In genomic region chr3:186786810-186787375, GRCh38 we compare ENCODE assay signal across 10 cellular contexts. TPM values are rescaled to one million over a fixed set of nuclear protein-coding genes. Genes with fewer than 3 reads are reported as not detected.
DNase-seq lines count a peak whose midpoint lies in the region; ATAC-seq, FAIRE-seq and TF ChIP-seq lines count a peak whose summit lies in the region.
"Had no signal": no experiment of that assay in that cellular context is flagged by ENCODE, and none has a peak within 500 bp of the region (broad histone marks: within the 10 kb centered on the region; RNA-seq: fewer than 3 reads in every experiment).

No MANE protein-coding gene starts in this region.

- peak; percentile 40 for FAIRE-seq in GM19239 (lab: Jason Lieb, UNC)

- intact Hi-C loops in lower lobe of right lung (cut with DNase I) = no loop called here

- no peak for DNase-seq in GM19239 (ENCODE audit: insufficient read length, low spot score)
- DNase-seq in lower lobe of right lung = no peak
- DNase-seq in H4 (ENCODE audit: low spot score) = no peak
- no peak for DNase-seq in NCI-H774 (lab: John Stamatoyannopoulos, UW)
- DNase-seq in cerebellar nuclear complex (lab: John Stamatoyannopoulos, UW) = no peak
- DNase-seq: NCI-H524 treated with DMSO at 0.1 percent for 48 hours had no signal

- peaks cover 66% of the 10 kb centered on the region for H3K36me3 ChIP-seq in ACC112 (ENCODE audit: insufficient read depth, low read length)
- peaks cover 69% of the 10 kb centered on the region for H3K36me3 ChIP-seq in lower lobe of right lung

- H3K27ac Mint-ChIP-seq in activated naive CD8-positive, alpha-beta T cell = peak overlapping the region; percentile 100

- H3K4me3 Mint-ChIP-seq in activated naive CD8-positive, alpha-beta T cell = peak overlapping the region; percentile 99

- no peak overlapping the region for H2AFZ ChIP-seq in ACC112 (ENCODE audit: low read length, unreplicated experiment)

- peaks cover 64% of the 10 kb centered on the region for H3K79me2 ChIP-seq in ACC112 (ENCODE audit: control insufficient read depth, insufficient read depth, low read length, unreplicated experiment)

- H3K27me3 Mint-ChIP-seq in activated naive CD8-positive, alpha-beta T cell = no peaks in the 10 kb centered on the region

- no peaks in the 10 kb centered on the region for H3K27me3 ChIP-seq in ACC112 (ENCODE audit: insufficient read depth, low read length)
- H3K27me3 ChIP-seq in lower lobe of right lung (ENCODE audit: low read depth) = no peaks in the 10 kb centered on the region

- H3K4me3 ChIP-seq in ACC112 (ENCODE audit: low read depth, low read length) (peak overlapping the region; percentile 97), lower lobe of right lung (peak overlapping the region; percentile 11)
- H3K4me3 ChIP-seq: lung had no signal

- H3K27ac ChIP-seq in ACC112 (ENCODE audit: low read depth, low read length) (peak overlapping the region; percentile 92), lower lobe of right lung (no peak overlapping the region)

- H3K36me3 Mint-ChIP-seq in activated naive CD8-positive, alpha-beta T cell = peaks cover 44% of the 10 kb centered on the region

- TF ChIP-seq CTCF in lower lobe of right lung (IDR thresholded peaks at IDR 0.05) = no peak

- H3K9me3 Mint-ChIP-seq in activated naive CD8-positive, alpha-beta T cell (ENCODE audit: low read depth) = no peaks in the 10 kb centered on the region

- peaks cover 41% of the 10 kb centered on the region for H3K4me1 Mint-ChIP-seq in activated naive CD8-positive, alpha-beta T cell (ENCODE audit: low read depth)

- no peaks in the 10 kb centered on the region for H3K9me3 ChIP-seq in lower lobe of right lung

- ATAC-seq in lower lobe of right lung (no peak), GM21447 (IDR thresholded peaks at IDR 0.05; ENCODE audit: unreplicated experiment) (no peak)

- H3K4me1 ChIP-seq in ACC112 (ENCODE audit: control insufficient read depth, insufficient read depth, low read length, unreplicated experiment) (peaks cover 21% of the 10 kb centered on the region), lower lobe of right lung (peaks cover 45% of the 10 kb centered on the region)

RNA-seq across cellular contexts. Expression of gene EIF4A2, which starts 3.5 kb away (rescaled TPM):
- 424 TPM for total RNA-seq in lower lobe of right lung
- total RNA-seq in H4 (2014; rRNA removed; shearing (Covaris generic)) = 416 and 440 TPM in 2 replicates

RNA-seq across cellular contexts. Expression of gene RFC4, which starts 19.4 kb away (rescaled TPM):
- total RNA-seq in lower lobe of right lung = 8.4 TPM
- 131 and 150 TPM in 2 replicates for total RNA-seq in H4 (2014; rRNA removed; shearing (Covaris generic))

RNA-seq across cellular contexts. Expression of gene ADIPOQ, which starts 55.6 kb away (rescaled TPM):
- not detected for total RNA-seq in lower lobe of right lung
- total RNA-seq in H4 (2014; rRNA removed; shearing (Covaris generic)) = not detected in 2 replicates

Comparison
In these comparisons a context has a peak if more than half of its experiments do, and no peak if none do; other contexts are left out.
1. RNA of gene RFC4, which starts 19.4 kb away (total RNA-seq): 131 to 150 TPM in H4; 8.4 TPM in lower lobe of right lung (single experiment); every median in the first group is over 10 times any median in the second.